ENCODE assay signal across 17 cellular contexts in genomic region chr7:121739465-121739864, GRCh38.
"Had no signal": no experiment of that assay in that cellular context is flagged by ENCODE, and none has a peak within 500 bp of the region (broad histone marks: within the 10 kb centered on the region; RNA-seq: fewer than 3 reads in every experiment).

No MANE protein-coding gene starts in this region.

- ATAC-seq: activated T-cell treated with anti-CD3 and anti-CD28 coated beads, Interleukin-2, amount 50 U/mL, for 72 hours; left cardiac atrium; natural killer cell had no signal

- FAIRE-seq: islet of Langerhans, urothelium cell line had no signal

- DNase-seq: activated CD4-positive, alpha-beta T cell treated with anti-CD3 and anti-CD28 coated beads for 1 hour; activated gamma-delta T cell; activated T-cell treated with anti-CD3 and anti-CD28 coated beads, Interleukin-2, amount 50 U/mL, for 72 hours; dermis blood vessel endothelial cell; effector memory CD4-positive, alpha-beta T cell; left cardiac atrium; natural killer cell; stimulated activated CD4-positive, alpha-beta T cell treated with anti-CD3 and anti-CD28 coated beads, Interleukin-12 subunit alpha, Interleukin-12 subunit beta, amount 100 ng/mL, for 4 hours; stimulated activated CD4-positive, alpha-beta T cell treated with anti-CD3 and anti-CD28 coated beads, Interleukin-1b, Interleukin-23, amount 100 ng/mL, for 48 hours; stimulated activated CD8-positive, alpha-beta memory T cell treated with anti-CD3 and anti-CD28 coated beads, Interleukin-4, amount 100 ng/mL, for 48 hours; stimulated activated naive CD4-positive, alpha-beta T cell treated with Interleukin-2 at 50 U/mL for 16 hours; T-helper 1 cell; T-helper 9 cell; thyroid gland had no signal

- H3K36me3 ChIP-seq: cardiac muscle cell, thyroid gland had no signal

- H3K4me3 ChIP-seq: cardiac muscle cell, thyroid gland had no signal

- H3K27me3 ChIP-seq: cardiac muscle cell, thyroid gland had no signal

- H3K27ac ChIP-seq: cardiac muscle cell, thyroid gland had no signal

- H3K4me1 ChIP-seq: thyroid gland had no signal

- H3K9me3 ChIP-seq: thyroid gland had no signal
